In genomic region chr1:207025144-207025880, GRCh38 we compare ENCODE assay signal across 1 cellular context.
TF ChIP-seq lines count a peak whose summit lies in the region.

No MANE protein-coding gene starts in this region.

TF ChIP-seq in HepG2, 621 proteins besides CTCF, POLR2A, EP300 and RAD21 (continued from another document and continues in another):
- peak; percentile 89; the same call in 1 of the 2 replicates for TF ChIP-seq ZBTB20 (CRISPR knock-in tag; IDR thresholded peaks at IDR 0.05; ENCODE audit: borderline replicate concordance, low read depth)
- TF ChIP-seq ISL2 (CRISPR knock-in tag; IDR thresholded peaks at IDR 0.05), result peak; percentile 75; the same call in 1 of the 2 replicates
- no peak for TF ChIP-seq AGO1 (IDR thresholded peaks at IDR 0.05; ENCODE audit: low read depth, low read length, poor library complexity, severe bottlenecking)
- TF ChIP-seq BHLHE40 (IDR thresholded peaks at IDR 0.05; ENCODE audit: low read length), result no peak
- no peak for TF ChIP-seq ZNF282 (IDR thresholded peaks at IDR 0.05; ENCODE audit: partially characterized antibody)
- TF ChIP-seq MLXIP (CRISPR knock-in tag; IDR thresholded peaks at IDR 0.05; ENCODE audit: borderline replicate concordance), result no peak
- no peak for TF ChIP-seq NFKBIZ (CRISPR knock-in tag; IDR thresholded peaks at IDR 0.05)
- TF ChIP-seq ZNF501 (CRISPR knock-in tag; IDR thresholded peaks at IDR 0.05), result no peak
- TF ChIP-seq GABPA (IDR thresholded peaks at IDR 0.05; ENCODE audit: low read depth, low read length), result no peak
- TF ChIP-seq GABPA (CRISPR knock-in tag; IDR thresholded peaks at IDR 0.05; ENCODE audit: low read depth), result peak; percentile 20; the same call in 1 of the 2 replicates
- no peak for TF ChIP-seq IRX3 (CRISPR knock-in tag; IDR thresholded peaks at IDR 0.05; ENCODE audit: borderline replicate concordance, low read depth)
- no peak for TF ChIP-seq ZNF276 (CRISPR knock-in tag; IDR thresholded peaks at IDR 0.05; ENCODE audit: low read depth)
- no peak for TF ChIP-seq RNF219 (CRISPR knock-in tag; IDR thresholded peaks at IDR 0.05)
- TF ChIP-seq TCF7 (IDR thresholded peaks at IDR 0.05; ENCODE audit: low read depth), result peak; percentile 53
- TF ChIP-seq FOXA3 (CRISPR knock-in tag; IDR thresholded peaks at IDR 0.05), result peak; percentile 87
- no peak for TF ChIP-seq NFAT5 (CRISPR knock-in tag; IDR thresholded peaks at IDR 0.05)
- no peak for TF ChIP-seq ZNF790 (CRISPR knock-in tag; IDR thresholded peaks at IDR 0.05; ENCODE audit: borderline replicate concordance)
- no peak for TF ChIP-seq SYNCRIP (IDR thresholded peaks at IDR 0.05; ENCODE audit: insufficient read depth, low read depth, low read length)
- no peak for TF ChIP-seq ZNF788 (CRISPR knock-in tag; IDR thresholded peaks at IDR 0.05; ENCODE audit: borderline replicate concordance)
- no peak for TF ChIP-seq MAZ (IDR thresholded peaks at IDR 0.05; ENCODE audit: borderline replicate concordance, low read depth, low read length)
- TF ChIP-seq MAZ (CRISPR knock-in tag; IDR thresholded peaks at IDR 0.05; ENCODE audit: low read depth), result no peak
- TF ChIP-seq MTA3 (CRISPR knock-in tag; IDR thresholded peaks at IDR 0.05), result no peak
- peak; percentile 57; the same call in 1 of the 2 replicates for TF ChIP-seq RERE (CRISPR knock-in tag; IDR thresholded peaks at IDR 0.05; ENCODE audit: low read depth)
- TF ChIP-seq ZNF326 (CRISPR knock-in tag; IDR thresholded peaks at IDR 0.05; ENCODE audit: borderline replicate concordance), result no peak
- no peak for TF ChIP-seq ZNF124 (CRISPR knock-in tag; IDR thresholded peaks at IDR 0.05)
- TF ChIP-seq ZNF891 (CRISPR knock-in tag; IDR thresholded peaks at IDR 0.05), result no peak
- TF ChIP-seq ZNF160 (CRISPR knock-in tag; IDR thresholded peaks at IDR 0.05), result no peak
- no peak for TF ChIP-seq DNMT1 (CRISPR knock-in tag; IDR thresholded peaks at IDR 0.05)
- no peak for TF ChIP-seq NFE2L1 (CRISPR knock-in tag; IDR thresholded peaks at IDR 0.05; ENCODE audit: borderline replicate concordance)
- TF ChIP-seq ZNF660 (CRISPR knock-in tag; IDR thresholded peaks at IDR 0.05; ENCODE audit: borderline replicate concordance, low read depth), result no peak
- no peak for TF ChIP-seq DRAP1 (CRISPR knock-in tag; IDR thresholded peaks at IDR 0.05)
- no peak for TF ChIP-seq STAT5B (CRISPR knock-in tag; IDR thresholded peaks at IDR 0.05)
- TF ChIP-seq HDAC1 (CRISPR knock-in tag; IDR thresholded peaks at IDR 0.05), result peak; percentile 38; the same call in 1 of the 2 replicates
- no peak for TF ChIP-seq ZFP41 (CRISPR knock-in tag; IDR thresholded peaks at IDR 0.05; ENCODE audit: borderline replicate concordance)
- TF ChIP-seq BRD4 (CRISPR knock-in tag; IDR thresholded peaks at IDR 0.05), result no peak
- TF ChIP-seq DPF2 (CRISPR knock-in tag; IDR thresholded peaks at IDR 0.05; ENCODE audit: borderline replicate concordance, low read depth), result no peak
- TF ChIP-seq U2AF1 (optimal IDR thresholded peaks at IDR 0.05; ENCODE audit: low read depth, low read length), result no peak
- no peak for TF ChIP-seq NR2C2 (CRISPR knock-in tag; IDR thresholded peaks at IDR 0.05; ENCODE audit: borderline replicate concordance)
- TF ChIP-seq SNAI1 (CRISPR knock-in tag; IDR thresholded peaks at IDR 0.05; ENCODE audit: borderline replicate concordance), result no peak
- no peak for TF ChIP-seq PHF20 (CRISPR knock-in tag; IDR thresholded peaks at IDR 0.05)
- TF ChIP-seq ZNF256 (CRISPR knock-in tag; conservative IDR thresholded peaks at IDR 0.05), result no peak
- TF ChIP-seq ETS1 (CRISPR knock-in tag; IDR thresholded peaks at IDR 0.05), result no peak
- TF ChIP-seq ZBTB26 (CRISPR knock-in tag; IDR thresholded peaks at IDR 0.05; ENCODE audit: borderline replicate concordance), result no peak
- no peak for TF ChIP-seq ZBTB38 (CRISPR knock-in tag; IDR thresholded peaks at IDR 0.05)
